Comparison of ENCODE assay signal across 28 cellular contexts in genomic region chr13:34104853-34105252, GRCh38.
"Had no signal": no experiment of that assay in that cellular context is flagged by ENCODE, and none has a peak within 500 bp of the region (broad histone marks: within the 10 kb centered on the region; RNA-seq: fewer than 3 reads in every experiment).

No MANE protein-coding gene starts in this region.

- H3K27me3 Mint-ChIP-seq: stimulated activated naive CD8-positive, alpha-beta T cell treated with anti-CD3 and anti-CD28 coated beads, Interleukin-15, amount 100 ng/mL, for 72 hours; stimulated activated naive CD8-positive, alpha-beta T cell treated with anti-CD3 and anti-CD28 coated beads, Interleukin-15, Interleukin-2, amounts not matched to agents 100 ng/mL and 50 ng/mL, for 24 hours; type B pancreatic cell had no signal

- H3K36me3 Mint-ChIP-seq: stimulated activated effector memory CD8-positive, alpha-beta T cell treated with anti-CD3 and anti-CD28 coated beads, Interleukin-12 subunit alpha, Interleukin-12 subunit beta, amount 100 ng/mL, for 72 hours; stimulated activated memory B cell treated with anti-CD40 and anti-IgM and Interleukin-4, amounts not matched to agents 10 μg/mL and 1 μg/mL and 100 μg/mL, for 72 hours; stimulated activated naive B cell treated with anti-CD40 and anti-IgM and Interleukin-4, amounts not matched to agents 10 μg/mL and 1 μg/mL and 100 μg/mL, for 72 hours; type B pancreatic cell had no signal

- H3K4me1 ChIP-seq: stomach, suprapubic skin, thyroid gland, tibial artery, tibial nerve, transverse colon, upper lobe of left lung, upper lobe of right lung, uterus, vagina had no signal

- H3K4me3 Mint-ChIP-seq: stimulated activated effector memory CD8-positive, alpha-beta T cell treated with anti-CD3 and anti-CD28 coated beads, Interleukin-12 subunit alpha, Interleukin-12 subunit beta, amount 100 ng/mL, for 72 hours; stimulated activated memory B cell treated with anti-CD40 and anti-IgM and Interleukin-4, amounts not matched to agents 10 μg/mL and 1 μg/mL and 100 μg/mL, for 72 hours; stimulated activated naive B cell treated with anti-CD40 and anti-IgM and Interleukin-4, amounts not matched to agents 10 μg/mL and 1 μg/mL and 100 μg/mL, for 72 hours; stimulated activated naive CD8-positive, alpha-beta T cell treated with anti-CD3 and anti-CD28 coated beads, Interleukin-15, amount 100 ng/mL, for 72 hours; stimulated activated naive CD8-positive, alpha-beta T cell treated with anti-CD3 and anti-CD28 coated beads, Interleukin-15, Interleukin-2, amounts not matched to agents 100 ng/mL and 50 ng/mL, for 24 hours; type B pancreatic cell had no signal

- H3K27me3 ChIP-seq: stomach, suprapubic skin, thyroid gland, tibial artery, tibial nerve, transverse colon, upper lobe of left lung, upper lobe of right lung, uterus, vagina had no signal

- FAIRE-seq: urothelium cell line had no signal

- DNase-seq: stimulated activated CD4-positive, alpha-beta T cell treated with anti-CD3 and anti-CD28 coated beads, Interleukin-2, amount 100 ng/mL, for 48 hours; stimulated activated CD4-positive, alpha-beta T cell treated with anti-CD3 and anti-CD28 coated beads, Interleukin-4, amount 100 ng/mL, for 1 hour; stimulated activated CD4-positive, alpha-beta T cell treated with anti-CD3 and anti-CD28 coated beads, Interleukin-4, amount 100 ng/mL, for 24 hours; stimulated activated CD4-positive, alpha-beta T cell treated with anti-CD3 and anti-CD28 coated beads, Interleukin-4, amount 100 ng/mL, for 4 hours; stimulated activated CD8-positive, alpha-beta memory T cell treated with anti-CD3 and anti-CD28 coated beads, Interleukin-4, amount 100 ng/mL, for 48 hours; stimulated activated naive B cell treated with anti-CD40 and anti-IgM and Interleukin-4, amounts not matched to agents 10 μg/mL and 1 μg/mL and 100 μg/mL, for 72 hours; stimulated activated naive CD4-positive, alpha-beta T cell; stimulated activated naive CD4-positive, alpha-beta T cell treated with Interleukin-2 at 50 U/mL for 16 hours; stimulated activated naive CD8-positive, alpha-beta T cell treated with anti-CD3 and anti-CD28 coated beads, Interleukin-15, amount 100 ng/mL, for 72 hours; stimulated activated naive CD8-positive, alpha-beta T cell treated with anti-CD3 and anti-CD28 coated beads, Interleukin-15, Interleukin-2, amounts not matched to agents 100 U/mL and 50 U/mL, for 24 hours; stomach; substantia nigra; thyroid gland; tibial artery; transverse colon; trophoblast cell; upper lobe of left lung; upper lobe of right lung; uterus had no signal

- H3K36me3 ChIP-seq: stomach, suprapubic skin, thoracic aorta, thyroid gland, tibial artery, tibial nerve, transverse colon, upper lobe of left lung, upper lobe of right lung, uterus, vagina had no signal

- H3K4me3 ChIP-seq: stomach, suprapubic skin, thoracic aorta, thyroid gland, tibial artery, tibial nerve, transverse colon, upper lobe of left lung, upper lobe of right lung, uterus, vagina had no signal

- H3K9me3 ChIP-seq: suprapubic skin, thyroid gland, transverse colon, uterus had no signal

- H3K27ac Mint-ChIP-seq: stimulated activated effector memory CD8-positive, alpha-beta T cell treated with anti-CD3 and anti-CD28 coated beads, Interleukin-12 subunit alpha, Interleukin-12 subunit beta, amount 100 ng/mL, for 72 hours; stimulated activated memory B cell treated with anti-CD40 and anti-IgM and Interleukin-4, amounts not matched to agents 10 μg/mL and 1 μg/mL and 100 μg/mL, for 72 hours; stimulated activated naive B cell treated with anti-CD40 and anti-IgM and Interleukin-4, amounts not matched to agents 10 μg/mL and 1 μg/mL and 100 μg/mL, for 72 hours; stimulated activated naive CD8-positive, alpha-beta T cell treated with anti-CD3 and anti-CD28 coated beads, Interleukin-15, amount 100 ng/mL, for 72 hours; stimulated activated naive CD8-positive, alpha-beta T cell treated with anti-CD3 and anti-CD28 coated beads, Interleukin-15, Interleukin-2, amounts not matched to agents 100 ng/mL and 50 ng/mL, for 24 hours; type B pancreatic cell had no signal

- H3K27ac ChIP-seq: stomach, suprapubic skin, thoracic aorta, thyroid gland, tibial artery, tibial nerve, transverse colon, upper lobe of left lung, upper lobe of right lung, uterus, vagina had no signal

- ATAC-seq: stimulated activated effector memory CD8-positive, alpha-beta T cell treated with anti-CD3 and anti-CD28 coated beads, Interleukin-12 subunit alpha, Interleukin-12 subunit beta, amount 100 ng/mL, for 72 hours; stimulated activated memory B cell treated with anti-CD40 and anti-IgM and Interleukin-4, amounts not matched to agents 10 μg/mL and 1 μg/mL and 100 μg/mL, for 72 hours; stimulated activated naive B cell treated with anti-CD40 and anti-IgM and Interleukin-4, amounts not matched to agents 10 μg/mL and 1 μg/mL and 100 μg/mL, for 72 hours; stimulated activated naive CD8-positive, alpha-beta T cell treated with anti-CD3 and anti-CD28 coated beads, Interleukin-15, amount 100 ng/mL, for 72 hours; stimulated activated naive CD8-positive, alpha-beta T cell treated with anti-CD3 and anti-CD28 coated beads, Interleukin-15, Interleukin-2, amounts not matched to agents 100 U/mL and 50 U/mL, for 24 hours had no signal

- H3K4me1 Mint-ChIP-seq: stimulated activated effector memory CD8-positive, alpha-beta T cell treated with anti-CD3 and anti-CD28 coated beads, Interleukin-12 subunit alpha, Interleukin-12 subunit beta, amount 100 ng/mL, for 72 hours; stimulated activated memory B cell treated with anti-CD40 and anti-IgM and Interleukin-4, amounts not matched to agents 10 μg/mL and 1 μg/mL and 100 μg/mL, for 72 hours; stimulated activated naive B cell treated with anti-CD40 and anti-IgM and Interleukin-4, amounts not matched to agents 10 μg/mL and 1 μg/mL and 100 μg/mL, for 72 hours; stimulated activated naive CD8-positive, alpha-beta T cell treated with anti-CD3 and anti-CD28 coated beads, Interleukin-15, amount 100 ng/mL, for 72 hours had no signal
